In the genomic region with DNA sequence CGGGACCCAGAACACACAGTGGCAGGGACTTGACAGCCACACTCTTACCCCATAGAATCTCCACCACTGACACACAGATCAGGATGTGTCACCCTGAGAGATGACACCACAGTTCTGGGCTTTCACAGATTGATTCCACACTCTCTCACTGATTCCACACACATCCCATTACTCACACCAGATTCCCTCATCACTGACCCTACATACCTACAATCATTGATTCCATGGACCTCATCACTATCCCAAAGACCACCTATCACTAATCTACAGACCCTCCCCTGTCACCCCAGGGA, we compare ENCODE assay signal across 9 cellular contexts. TPM values are rescaled to one million over a fixed set of nuclear protein-coding genes. Genes with fewer than 3 reads are reported as not detected.
DNase-seq lines count a peak whose midpoint lies in the region; ATAC-seq, FAIRE-seq and TF ChIP-seq lines count a peak whose summit lies in the region.
"Had no signal": no experiment of that assay in that cellular context is flagged by ENCODE, and none has a peak within 500 bp of the region (broad histone marks: within the 10 kb centered on the region; RNA-seq: fewer than 3 reads in every experiment).

No MANE protein-coding gene starts in this region.

- H3K4me3 ChIP-seq in HEK293 (ENCODE audit: low read depth, low read length), result no peak overlapping the region
- H3K4me3 ChIP-seq in bronchial epithelial cell (ENCODE audit: low read depth, low read length), result no peak overlapping the region

- DNase-seq in CD14-positive monocyte (ENCODE audit: low spot score), result no peak
- DNase-seq in bronchial epithelial cell (ENCODE audit: low read depth), result no peak
- no peak for DNase-seq in neural crest cell (ENCODE audit: low read depth, low spot score)
- no peak for DNase-seq in GM20000 (ENCODE audit: low spot score)
- DNase-seq in kidney glomerular epithelial cell (lab: John Stamatoyannopoulos, UW), result no peak
- DNase-seq in activated CD4-positive, CD25-positive, alpha-beta regulatory T cell treated with anti-CD3 and anti-CD28 coated beads, Interleukin-2, amount 50 U/mL, for 72 hours, result no peak
- DNase-seq: PC-3 had no signal

- H3K27me3 Mint-ChIP-seq in CD14-positive monocyte (ENCODE audit: low read depth in 3 of 3) (peaks cover 10 to 20% (median 11%) of the 10 kb centered on the region in 3 donors), neural crest cell (ENCODE audit: low read depth) (peaks cover 3% of the 10 kb centered on the region)

- H3K27ac Mint-ChIP-seq in CD14-positive monocyte, result peak overlapping the region in 2 of 7 donors; percentile 4 to 18
- H3K27ac Mint-ChIP-seq in neural crest cell (ENCODE audit: unreplicated experiment), result peak overlapping the region; percentile 93

- no peak overlapping the region for H3K27ac ChIP-seq in HEK293 (ENCODE audit: extremely low read depth, low read depth, low read length)

- peak overlapping the region; percentile 72 to 89 for H3K4me3 Mint-ChIP-seq in CD14-positive monocyte
- H3K4me3 Mint-ChIP-seq in neural crest cell, result peak overlapping the region; percentile 87

- peaks cover 7% of the 10 kb centered on the region for H3K9me3 ChIP-seq in HEK293 (ENCODE audit: control insufficient read depth, insufficient read depth, low read depth, low read length)

- no peaks in the 10 kb centered on the region for H3K27me3 ChIP-seq in bronchial epithelial cell (ENCODE audit: control insufficient read depth, insufficient read depth, low read length)

- POLR2A ChIA-PET in HEK293 (lab: Yijun Ruan, JAX), result no interaction called here

- CTCF ChIA-PET in HEK293 (lab: Yijun Ruan, JAX), result no interaction called here

- no peak for ATAC-seq in HG02938 (IDR thresholded peaks at IDR 0.05; ENCODE audit: unreplicated experiment)
- ATAC-seq: PC-3 had no signal

- H3K9me3 Mint-ChIP-seq in CD14-positive monocyte (peaks cover 9 to 51% (median 46%) of the 10 kb centered on the region in 7 donors), neural crest cell (peaks cover 8% of the 10 kb centered on the region)

- H3K4me1 Mint-ChIP-seq in CD14-positive monocyte, result peaks cover 16% of the 10 kb centered on the region
- H3K4me1 Mint-ChIP-seq in neural crest cell, result peaks cover 26% of the 10 kb centered on the region

- no peaks in the 10 kb centered on the region for H3K4me1 ChIP-seq in HEK293 (ENCODE audit: control insufficient read depth, insufficient read depth, low read length)

- H3K36me3 Mint-ChIP-seq in CD14-positive monocyte (no peaks in the 10 kb centered on the region), neural crest cell (ENCODE audit: low read depth) (peaks cover 11% of the 10 kb centered on the region)

- intact Hi-C loops in CD14-positive monocyte (cut with micrococcal nuclease), result loop anchor here in 1 of 2 donors (10.0 kb wide), 1 partner anchor 152 kb away; a partner anchor contains a TSS

- TF ChIP-seq CTCF in CD14-positive monocyte (IDR thresholded peaks at IDR 0.05) (no peak), HEK293 (tag by site-specific recombination; IDR thresholded peaks at IDR 0.05) (no peak), bronchial epithelial cell (IDR thresholded peaks at IDR 0.05; ENCODE audit: insufficient read depth, low read length, severe bottlenecking) (no peak), neural crest cell (conservative IDR thresholded peaks at IDR 0.05) (no peak), GM20000 (IDR thresholded peaks at IDR 0.05; ENCODE audit: extremely low read depth, missing control alignments) (no peak)

- H3K36me3 ChIP-seq in HEK293 (ENCODE audit: control insufficient read depth in 2 of 2, insufficient read depth in 1 of 2, low read length in 2 of 2) (no peaks in the 10 kb centered on the region; a peak in 1 of 3 replicates), bronchial epithelial cell (ENCODE audit: control insufficient read depth, insufficient read depth, low read length) (no peaks in the 10 kb centered on the region)

- FAIRE-seq in bronchial epithelial cell (lab: Jason Lieb, UNC), result peak; percentile 76

TF ChIP-seq in HEK293, 187 proteins besides CTCF, POLR2A, EP300 and RAD21:
- TF ChIP-seq ZNF202 (tag by site-specific recombination; IDR thresholded peaks at IDR 0.05; ENCODE audit: borderline replicate concordance), result no peak
- TF ChIP-seq, protein P1, sequence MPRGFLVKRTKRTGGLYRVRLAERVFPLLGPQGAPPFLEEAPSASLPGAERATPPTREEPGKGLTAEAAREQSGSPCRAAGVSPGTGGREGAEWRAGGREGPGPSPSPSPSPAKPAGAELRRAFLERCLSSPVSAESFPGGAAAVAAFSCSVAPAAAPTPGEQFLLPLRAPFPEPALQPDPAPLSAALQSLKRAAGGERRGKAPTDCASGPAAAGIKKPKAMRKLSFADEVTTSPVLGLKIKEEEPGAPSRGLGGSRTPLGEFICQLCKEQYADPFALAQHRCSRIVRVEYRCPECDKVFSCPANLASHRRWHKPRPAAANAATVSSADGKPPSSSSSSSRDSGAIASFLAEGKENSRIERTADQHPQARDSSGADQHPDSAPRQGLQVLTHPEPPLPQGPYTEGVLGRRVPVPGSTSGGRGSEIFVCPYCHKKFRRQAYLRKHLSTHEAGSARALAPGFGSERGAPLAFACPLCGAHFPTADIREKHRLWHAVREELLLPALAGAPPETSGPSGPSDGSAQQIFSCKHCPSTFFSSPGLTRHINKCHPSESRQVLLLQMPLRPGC (tag by site-specific recombination; IDR thresholded peaks at IDR 0.05), result 0 out of 2 replicates have a peak, but pooled peaks have one; percentile 5
- no peak for TF ChIP-seq ZNF670 (tag by site-specific recombination; IDR thresholded peaks at IDR 0.05; ENCODE audit: low read depth)
- 0 out of 2 replicates have a peak, but pooled peaks have one; percentile 11 for TF ChIP-seq ZBTB17 (tag by site-specific recombination; IDR thresholded peaks at IDR 0.05)
- TF ChIP-seq GFI1B (tag by site-specific recombination; IDR thresholded peaks at IDR 0.05), result 0 out of 2 replicates have a peak, but pooled peaks have one; percentile 62
TF ChIP-seq in HEK293: peak in this region for 3.

RNA-seq across cellular contexts. Expression of a gene that starts 57.6 kb away (rescaled TPM):
- polyA plus RNA-seq in CD14-positive monocyte, result 1 to 10 TPM; 1.3 to 1.6 TPM
- total RNA-seq in bronchial epithelial cell, result 3.7 and 3.8 TPM in 2 replicates
- total RNA-seq in neural crest cell, result 8.2 and 8.4 TPM in 2 replicates
